Comparison of ENCODE assay signal across 8 cellular contexts in genomic region chr9:136244776-136245193, GRCh38. TPM values are rescaled to one million over a fixed set of nuclear protein-coding genes. Genes with fewer than 3 reads are reported as not detected.
A peak's percentile ranks its signal among the peaks of the same experiment; 100 is the strongest.
DNase-seq lines count a peak whose midpoint lies in the region; ATAC-seq and TF ChIP-seq lines count a peak whose summit lies in the region.

No MANE protein-coding gene starts in this region.

- H2BK120ac ChIP-seq in trophoblast cell (ENCODE audit: insufficient read depth, low read length, poor library complexity): no peak overlapping the region

- intact Hi-C loops in esophagus squamous epithelium (cut with DNase I): no loop called here

- H3K9me3 ChIP-seq in ES-I3 (ENCODE audit: control insufficient read depth, insufficient read depth, low read length) (no peaks in the 10 kb centered on the region), esophagus squamous epithelium (no peaks in the 10 kb centered on the region), trophoblast cell (ENCODE audit: insufficient read depth, low read depth, low read length) (no peaks in the 10 kb centered on the region)

- H2BK5ac ChIP-seq in trophoblast cell (ENCODE audit: low read depth, low read length, poor library complexity): no peak overlapping the region

- TF ChIP-seq CTCF in esophagus squamous epithelium (IDR thresholded peaks at IDR 0.05): no peak

- no peak overlapping the region for H3K4ac ChIP-seq in trophoblast cell (ENCODE audit: low read depth, low read length)

- 11 to 17% methylated on average over 7 of the region's 7 CpGs for WGBS in esophagus squamous epithelium, 2 donors
- WGBS in trophoblast cell (ENCODE audit: extremely low coverage, insufficient coverage, insufficient read length): no CpG with 5 or more reads among the region's 7 CpGs

- no peak overlapping the region for H4K8ac ChIP-seq in trophoblast cell (ENCODE audit: low read depth, low read length)

- TF ChIP-seq POLR2A in esophagus squamous epithelium (IDR thresholded peaks at IDR 0.05): no peak

- H2BK12ac ChIP-seq in trophoblast cell (ENCODE audit: low read length): no peak overlapping the region

- H3K27ac ChIP-seq in esophagus squamous epithelium: peak overlapping the region in 3 of 4 donors; percentile 44 to 67 (median 62)
- H3K27ac ChIP-seq in trophoblast cell (ENCODE audit: low read depth, low read length): no peak overlapping the region

- H3K9ac ChIP-seq in ES-I3 (ENCODE audit: low read depth, low read length) (peak overlapping the region; percentile 60), trophoblast cell (ENCODE audit: low read length) (no peak overlapping the region)

- H4K91ac ChIP-seq in trophoblast cell (ENCODE audit: low read depth, low read length): no peak overlapping the region

- H3K4me3 ChIP-seq in esophagus squamous epithelium (peak overlapping the region; percentile 66 to 93 (median 86)), trophoblast cell (ENCODE audit: low read depth, low read length) (peak overlapping the region; percentile 93)

- ATAC-seq in GM21619 (IDR thresholded peaks at IDR 0.05; ENCODE audit: unreplicated experiment): no peak
- ATAC-seq in HG03442 (IDR thresholded peaks at IDR 0.05; ENCODE audit: unreplicated experiment): no peak

- H3K4me2 ChIP-seq in trophoblast cell (ENCODE audit: low read length): peak overlapping the region; percentile 81

- H3K14ac ChIP-seq in trophoblast cell (ENCODE audit: low read length): no peak overlapping the region

- DNase-seq in RKO (ENCODE audit: low spot score) (peak; percentile 32), esophagus squamous epithelium (lab: John Stamatoyannopoulos, UW) (no peak), trophoblast cell (no peak), pons (ENCODE audit: low spot score) (no peak), NCI-H2081 treated with DMSO at 0.1 percent for 48 hours (lab: John Stamatoyannopoulos, UW) (no peak)

- no peaks in the 10 kb centered on the region for H3K36me3 ChIP-seq in ES-I3 (ENCODE audit: insufficient read depth, low read length)
- H3K36me3 ChIP-seq in esophagus squamous epithelium: no peaks in the 10 kb centered on the region
- no peaks in the 10 kb centered on the region for H3K36me3 ChIP-seq in trophoblast cell (ENCODE audit: control insufficient read depth in 1 of 2, insufficient read depth in 2 of 2, low read length in 2 of 2)

- H3K23ac ChIP-seq in trophoblast cell (ENCODE audit: low read length): no peak overlapping the region

- H3K79me1 ChIP-seq in trophoblast cell (ENCODE audit: low read length): no peaks in the 10 kb centered on the region

- H3K4me1 ChIP-seq in ES-I3 (ENCODE audit: insufficient read depth, low read length) (peaks cover 22% of the 10 kb centered on the region), esophagus squamous epithelium (peaks cover 11 to 65% (median 13%) of the 10 kb centered on the region in 3 donors), trophoblast cell (ENCODE audit: control insufficient read depth in 1 of 2, insufficient read depth in 2 of 2, low read length in 2 of 2) (peaks cover 9 to 12% of the 10 kb centered on the region in 2 experiments)

- H3K79me2 ChIP-seq in trophoblast cell (ENCODE audit: control insufficient read depth, insufficient read depth, low read length, poor library complexity): no peaks in the 10 kb centered on the region

- H3K27me3 ChIP-seq in esophagus squamous epithelium (peaks cover 0 to 29% (median 0%) of the 10 kb centered on the region in 4 donors), trophoblast cell (ENCODE audit: insufficient read depth, low read length) (no peaks in the 10 kb centered on the region)

- no peak overlapping the region for H2AK5ac ChIP-seq in trophoblast cell (ENCODE audit: low read length)

- no peak overlapping the region for H3K18ac ChIP-seq in trophoblast cell (ENCODE audit: low read length)

- H4K12ac ChIP-seq in trophoblast cell (ENCODE audit: low read depth, low read length): no peak overlapping the region

- peak overlapping the region; percentile 37 for H2AFZ ChIP-seq in trophoblast cell (ENCODE audit: insufficient read depth, low read length, poor library complexity)

RNA-seq across cellular contexts. Expression of gene QSOX2, which starts 0.8 kb away (rescaled TPM):
- 1 to 10 TPM; 2.9 to 7.1 (median 5.5) TPM for total RNA-seq in esophagus squamous epithelium
- polyA plus RNA-seq in trophoblast cell (2013): 3.9 and 4.3 TPM in 2 replicates

RNA-seq across cellular contexts. Expression of gene LHX3, which starts 39.9 kb away (rescaled TPM):
- not detected for total RNA-seq in esophagus squamous epithelium
- polyA plus RNA-seq in trophoblast cell (2013): 0.01 TPM in 2 replicates

RNA-seq across cellular contexts. Expression of gene CCDC187, which starts 59.1 kb away (rescaled TPM):
- total RNA-seq in esophagus squamous epithelium: not detected
- 0.04 TPM in 2 replicates for polyA plus RNA-seq in trophoblast cell (2013)
